ENCODE assay signal across 1 cellular context in the genomic region with DNA sequence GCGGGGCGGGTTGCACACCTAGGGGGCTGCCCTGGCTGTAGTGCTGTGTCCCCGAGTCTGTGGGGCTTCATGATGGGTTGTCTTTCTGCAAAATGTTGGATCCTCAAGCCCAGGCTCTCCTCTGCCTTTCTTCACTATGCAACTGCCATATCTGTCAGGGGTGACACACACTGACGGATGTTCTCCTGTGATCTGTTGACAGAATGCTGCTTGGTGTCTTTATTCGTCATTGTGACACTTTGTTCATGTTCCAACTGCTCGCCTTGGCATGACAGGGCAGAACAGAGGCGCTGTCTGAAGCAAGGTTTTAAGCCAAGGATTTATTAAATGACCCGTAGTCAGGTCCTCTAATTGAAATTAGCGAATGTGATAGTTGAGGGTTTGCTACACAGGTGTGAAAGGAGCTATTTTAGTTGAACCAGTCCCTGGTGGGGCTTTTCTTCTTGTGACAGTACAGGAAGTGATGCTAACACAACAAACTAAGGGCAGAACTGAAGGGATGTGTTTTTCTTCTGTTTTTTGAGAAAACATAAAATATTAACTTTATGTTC.
TF ChIP-seq lines count a peak whose summit lies in the region.

No MANE protein-coding gene starts in this region.

TF ChIP-seq in GM12878, 131 proteins besides CTCF, POLR2A, EP300 and RAD21 (continued from another document):
- TF ChIP-seq, protein P1, sequence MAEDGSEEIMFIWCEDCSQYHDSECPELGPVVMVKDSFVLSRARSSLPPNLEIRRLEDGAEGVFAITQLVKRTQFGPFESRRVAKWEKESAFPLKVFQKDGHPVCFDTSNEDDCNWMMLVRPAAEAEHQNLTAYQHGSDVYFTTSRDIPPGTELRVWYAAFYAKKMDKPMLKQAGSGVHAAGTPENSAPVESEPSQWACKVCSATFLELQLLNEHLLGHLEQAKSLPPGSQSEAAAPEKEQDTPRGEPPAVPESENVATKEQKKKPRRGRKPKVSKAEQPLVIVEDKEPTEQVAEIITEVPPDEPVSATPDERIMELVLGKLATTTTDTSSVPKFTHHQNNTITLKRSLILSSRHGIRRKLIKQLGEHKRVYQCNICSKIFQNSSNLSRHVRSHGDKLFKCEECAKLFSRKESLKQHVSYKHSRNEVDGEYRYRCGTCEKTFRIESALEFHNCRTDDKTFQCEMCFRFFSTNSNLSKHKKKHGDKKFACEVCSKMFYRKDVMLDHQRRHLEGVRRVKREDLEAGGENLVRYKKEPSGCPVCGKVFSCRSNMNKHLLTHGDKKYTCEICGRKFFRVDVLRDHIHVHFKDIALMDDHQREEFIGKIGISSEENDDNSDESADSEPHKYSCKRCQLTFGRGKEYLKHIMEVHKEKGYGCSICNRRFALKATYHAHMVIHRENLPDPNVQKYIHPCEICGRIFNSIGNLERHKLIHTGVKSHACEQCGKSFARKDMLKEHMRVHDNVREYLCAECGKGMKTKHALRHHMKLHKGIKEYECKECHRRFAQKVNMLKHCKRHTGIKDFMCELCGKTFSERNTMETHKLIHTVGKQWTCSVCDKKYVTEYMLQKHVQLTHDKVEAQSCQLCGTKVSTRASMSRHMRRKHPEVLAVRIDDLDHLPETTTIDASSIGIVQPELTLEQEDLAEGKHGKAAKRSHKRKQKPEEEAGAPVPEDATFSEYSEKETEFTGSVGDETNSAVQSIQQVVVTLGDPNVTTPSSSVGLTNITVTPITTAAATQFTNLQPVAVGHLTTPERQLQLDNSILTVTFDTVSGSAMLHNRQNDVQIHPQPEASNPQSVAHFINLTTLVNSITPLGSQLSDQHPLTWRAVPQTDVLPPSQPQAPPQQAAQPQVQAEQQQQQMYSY (CRISPR knock-in tag; IDR thresholded peaks at IDR 0.05) = no peak
- TF ChIP-seq FOS (IDR thresholded peaks at IDR 0.05; ENCODE audit: borderline replicate concordance, extremely low read depth, insufficient read length) (no peak), SRF (IDR thresholded peaks at IDR 0.05; ENCODE audit: low read depth in 2 of 2, low read length in 2 of 2) (no peak), TCF3 (IDR thresholded peaks at IDR 0.05; ENCODE audit: borderline replicate concordance, insufficient read depth, low read depth, low read length) (no peak), TAF1 (IDR thresholded peaks at IDR 0.05; ENCODE audit: borderline replicate concordance, low read depth, low read length) (no peak), PAX5 (IDR thresholded peaks at IDR 0.05; ENCODE audit: borderline replicate concordance, low read depth, low read length) (no peak), SMAD5 (IDR thresholded peaks at IDR 0.05; ENCODE audit: low read depth) (no peak), IRF4 (IDR thresholded peaks at IDR 0.05; ENCODE audit: low read depth, low read length) (no peak)
